ENCODE assay signal across 8 cellular contexts in genomic region chr20:8156603-8157079, GRCh38. TPM values are rescaled to one million over a fixed set of nuclear protein-coding genes. Genes with fewer than 3 reads are reported as not detected.
A peak's percentile ranks its signal among the peaks of the same experiment; 100 is the strongest.
DNase-seq lines count a peak whose midpoint lies in the region; ATAC-seq and TF ChIP-seq lines count a peak whose summit lies in the region.

No MANE protein-coding gene starts in this region.

- peaks cover 41% of the 10 kb centered on the region for H3K4me1 Mint-ChIP-seq in activated CD4-positive, alpha-beta memory T cell treated with anti-CD3 and anti-CD28 coated beads, Interleukin-2, amount 10 ng/mL, durations not matched to agents 7 days and 5 days

- DNase-seq in SK-N-SH = no peak
- DNase-seq in mucosa of descending colon = no peak
- DNase-seq in activated CD4-positive, alpha-beta memory T cell treated with anti-CD3 and anti-CD28 coated beads, Interleukin-2, amount 10 ng/mL, durations not matched to agents 7 days and 5 days = no peak
- DNase-seq in NCI-H1436 (lab: John Stamatoyannopoulos, UW) = no peak
- no peak for DNase-seq in NAMALWA (ENCODE audit: low spot score)

- H3K27me3 Mint-ChIP-seq in activated CD4-positive, alpha-beta memory T cell treated with anti-CD3 and anti-CD28 coated beads, Interleukin-2, amount 10 ng/mL, durations not matched to agents 7 days and 5 days = no peaks in the 10 kb centered on the region

- H3K4me2 ChIP-seq in SK-N-SH = peak overlapping the region; percentile 35; the same call in 1 of the 2 replicates

- TF ChIP-seq RAD21 in SK-N-SH (IDR thresholded peaks at IDR 0.05; ENCODE audit: low read length) = no peak

- H3K27ac ChIP-seq in SK-N-SH (ENCODE audit: low read depth in 2 of 2, low read length in 1 of 2) = peak overlapping the region in 1 of 2 experiments; percentile 70; a peak in 3 of 4 replicates

- TF ChIP-seq CTCF in SK-N-SH (IDR thresholded peaks at IDR 0.05) (no peak), mucosa of descending colon (IDR thresholded peaks at IDR 0.05) (no peak)

- no peaks in the 10 kb centered on the region for H3K9me2 ChIP-seq in SK-N-SH

- H3K4me1 ChIP-seq in SK-N-SH (ENCODE audit: control insufficient read depth in 1 of 2, insufficient read depth in 2 of 2, low read depth in 1 of 2, low read length in 1 of 2) (peaks cover 0 to 57% of the 10 kb centered on the region in 2 experiments; a peak in 3 of 4 replicates), mucosa of descending colon (ENCODE audit: low read depth) (no peaks in the 10 kb centered on the region)

- H3K27ac Mint-ChIP-seq in activated CD4-positive, alpha-beta memory T cell treated with anti-CD3 and anti-CD28 coated beads, Interleukin-2, amount 10 ng/mL, durations not matched to agents 7 days and 5 days = no peak overlapping the region

- no peaks in the 10 kb centered on the region for H3K27me3 ChIP-seq in SK-N-SH (ENCODE audit: insufficient read depth)

- peaks cover 3% of the 10 kb centered on the region for H3K36me3 Mint-ChIP-seq in activated CD4-positive, alpha-beta memory T cell treated with anti-CD3 and anti-CD28 coated beads, Interleukin-2, amount 10 ng/mL, durations not matched to agents 7 days and 5 days (ENCODE audit: low read depth)

- CTCF ChIA-PET in SK-N-SH (lab: Yijun Ruan, JAX) = no interaction called here
- CTCF ChIA-PET in activated CD4-positive, alpha-beta memory T cell treated with anti-CD3 and anti-CD28 coated beads, Interleukin-2, amount 10 ng/mL, durations not matched to agents 7 days and 5 days (lab: Charles Lee) = no interaction called here

- intact Hi-C loops in mucosa of descending colon (cut with DNase I, micrococcal nuclease) = no loop called here

- H3K36me3 ChIP-seq in SK-N-SH (replicated peaks in 1 of 2; ENCODE audit: control insufficient read depth in 1 of 2, insufficient read depth in 2 of 2, low read length in 1 of 2) (peaks cover 0 to 8% of the 10 kb centered on the region in 2 experiments), mucosa of descending colon (ENCODE audit: low read depth) (no peaks in the 10 kb centered on the region)

- no peak overlapping the region for H2AFZ ChIP-seq in SK-N-SH (ENCODE audit: low read depth)

- peaks cover 44% of the 10 kb centered on the region for H3F3A ChIP-seq in SK-N-SH (replicated peaks; ENCODE audit: insufficient read depth)

- no peaks in the 10 kb centered on the region for H4K20me1 ChIP-seq in SK-N-SH (ENCODE audit: insufficient read depth)

- H3K9me3 Mint-ChIP-seq in activated CD4-positive, alpha-beta memory T cell treated with anti-CD3 and anti-CD28 coated beads, Interleukin-2, amount 10 ng/mL, durations not matched to agents 7 days and 5 days = peaks cover 10% of the 10 kb centered on the region

- 0 out of 4 replicates have a peak, but pooled peaks of 1 of the 2 experiments have one; percentile 23 for TF ChIP-seq EP300 in SK-N-SH (IDR thresholded peaks at IDR 0.05; ENCODE audit: borderline replicate concordance in 1 of 2, low read depth in 1 of 2, low read length in 1 of 2)

- POLR2A ChIA-PET in SK-N-SH (lab: Yijun Ruan, JAX) = no interaction called here
- POLR2A ChIA-PET in activated CD4-positive, alpha-beta memory T cell treated with anti-CD3 and anti-CD28 coated beads, Interleukin-2, amount 10 ng/mL, durations not matched to agents 7 days and 5 days (lab: Charles Lee) = no interaction called here

- H3K4me3 ChIP-seq in SK-N-SH (ENCODE audit: low read depth in 2 of 2, low read length in 1 of 2) (no peak overlapping the region), mucosa of descending colon (no peak overlapping the region)

- ATAC-seq in GM18508 (IDR thresholded peaks at IDR 0.05; ENCODE audit: insufficient read depth, unreplicated experiment) = peak; percentile 68
- ATAC-seq in HG02973 (IDR thresholded peaks at IDR 0.05; ENCODE audit: unreplicated experiment) = peak; percentile 84
- peak; percentile 64 for ATAC-seq in mucosa of descending colon
- ATAC-seq in GM21528 (IDR thresholded peaks at IDR 0.05; ENCODE audit: low FRiP score, unreplicated experiment) = no peak

- peaks cover 64% of the 10 kb centered on the region for H3K79me2 ChIP-seq in SK-N-SH (ENCODE audit: insufficient read depth)

- H3K9me3 ChIP-seq in SK-N-SH (no peaks in the 10 kb centered on the region), mucosa of descending colon (peaks cover 3% of the 10 kb centered on the region)

- H3K4me3 Mint-ChIP-seq in activated CD4-positive, alpha-beta memory T cell treated with anti-CD3 and anti-CD28 coated beads, Interleukin-2, amount 10 ng/mL, durations not matched to agents 7 days and 5 days = no peak overlapping the region

- H3K9ac ChIP-seq in SK-N-SH = no peak overlapping the region

TF ChIP-seq in SK-N-SH, 30 proteins besides CTCF, POLR2A, EP300 and RAD21 (continues in another document):
- TF ChIP-seq NRF1 (IDR thresholded peaks at IDR 0.05; ENCODE audit: low read depth, low read length) = no peak
- no peak for TF ChIP-seq ZBTB33 (IDR thresholded peaks at IDR 0.05; ENCODE audit: borderline replicate concordance, low read depth)
- TF ChIP-seq RFX5 (IDR thresholded peaks at IDR 0.05; ENCODE audit: low read length) = no peak
- TF ChIP-seq POLR2AphosphoS5 (IDR thresholded peaks at IDR 0.05; ENCODE audit: low read depth, low read length) = no peak
- no peak for TF ChIP-seq IRF3 (IDR thresholded peaks at IDR 0.05; ENCODE audit: low read depth, low read length)
- no peak for TF ChIP-seq RXRA (IDR thresholded peaks at IDR 0.05; ENCODE audit: borderline replicate concordance, low read depth)
- TF ChIP-seq MXI1 (IDR thresholded peaks at IDR 0.05; ENCODE audit: low read depth, low read length) = no peak
- no peak for TF ChIP-seq SMC3 (IDR thresholded peaks at IDR 0.05; ENCODE audit: low read depth, low read length)
- TF ChIP-seq JUND (IDR thresholded peaks at IDR 0.05) = peak; percentile 75
- peak; percentile 75 for TF ChIP-seq TCF12 (IDR thresholded peaks at IDR 0.05)
- peak; percentile 59; the same call in 1 of the 2 replicates for TF ChIP-seq PBX3 (IDR thresholded peaks at IDR 0.05)
- peak; percentile 45; the same call in 1 of the 2 replicates for TF ChIP-seq NFIC (IDR thresholded peaks at IDR 0.05; ENCODE audit: borderline replicate concordance)
- TF ChIP-seq FOSL2 (IDR thresholded peaks at IDR 0.05; ENCODE audit: borderline replicate concordance, low read depth) = peak; percentile 56; the same call in 1 of the 2 replicates
- TF ChIP-seq EZH2phosphoT487 (IDR thresholded peaks at IDR 0.05; ENCODE audit: borderline replicate concordance, low read depth) = no peak

RNA-seq across cellular contexts. Expression of gene PLCB1, which starts 24.6 kb away (rescaled TPM):
- 10.5 and 13.0 TPM in 2 replicates for polyA plus RNA-seq in SK-N-SH (2012; rRNA removed)
- 14.4 and 19.7 TPM in 2 replicates for polyA plus RNA-seq in SK-N-SH (2012; cell fraction: cytosol; rRNA removed)
- polyA plus RNA-seq in SK-N-SH (2012; cell fraction: nucleus; rRNA removed) = 8.6 and 13.2 TPM in 2 replicates
- 10 to 100 TPM in 1 of 3 donors, 1 to 10 TPM in 2; 7.2 to 50.7 (median 8.8) TPM for total RNA-seq in mucosa of descending colon
- 1 to 10 TPM; 1.9 to 2.2 TPM for total RNA-seq in activated CD4-positive, alpha-beta memory T cell treated with anti-CD3 and anti-CD28 coated beads, Interleukin-2, amount 10 ng/mL, durations not matched to agents 7 days and 5 days
